In genomic region chr2:128409326-128410034, GRCh38 we compare ENCODE assay signal across 23 cellular contexts.
DNase-seq lines count a peak whose midpoint lies in the region; ATAC-seq, FAIRE-seq and TF ChIP-seq lines count a peak whose summit lies in the region.
"Had no signal": no experiment of that assay in that cellular context is flagged by ENCODE, and none has a peak within 500 bp of the region (broad histone marks: within the 10 kb centered on the region; RNA-seq: fewer than 3 reads in every experiment).

No MANE protein-coding gene starts in this region.

- H3K27me3 ChIP-seq in right atrium auricular region (no peaks in the 10 kb centered on the region), left ventricle myocardium inferior (ENCODE audit: low read depth) (no peaks in the 10 kb centered on the region), H1 (replicated peaks in 1 of 4; ENCODE audit: control insufficient read depth in 3 of 4, extremely low read depth in 1 of 4, insufficient read depth in 3 of 4, low read length in 3 of 4) (no peaks in the 10 kb centered on the region), neuronal stem cell (ENCODE audit: control insufficient read depth in 3 of 3, insufficient read depth in 3 of 3, low read depth in 1 of 3, low read length in 3 of 3) (no peaks in the 10 kb centered on the region)
- H3K27me3 ChIP-seq: ascending aorta, hepatocyte had no signal

- H4K91ac ChIP-seq in H1 (replicated peaks; ENCODE audit: insufficient read length, low read length) = no peak overlapping the region
- no peak overlapping the region for H4K91ac ChIP-seq in neuronal stem cell (ENCODE audit: low read depth, low read length, poor library complexity)

- FAIRE-seq in H1 (lab: Jason Lieb, UNC) = no peak
- FAIRE-seq: islet of Langerhans, TTC549 had no signal

- H3K9me3 ChIP-seq in right atrium auricular region (no peaks in the 10 kb centered on the region), left ventricle myocardium inferior (replicated peaks) (no peaks in the 10 kb centered on the region), H1 (ENCODE audit: insufficient read depth in 2 of 2, low read depth in 1 of 2, low read length in 1 of 2) (no peaks in the 10 kb centered on the region), neuronal stem cell (replicated peaks in 1 of 2; ENCODE audit: control insufficient read depth in 2 of 2, insufficient read depth in 1 of 2, low read depth in 1 of 2, low read length in 2 of 2) (no peaks in the 10 kb centered on the region)
- H3K9me3 ChIP-seq: ascending aorta, psoas muscle had no signal

- no peak overlapping the region for H3K4ac ChIP-seq in H1 (replicated peaks; ENCODE audit: insufficient read length, low read depth, low read length)
- no peak overlapping the region for H3K4ac ChIP-seq in neuronal stem cell (ENCODE audit: low read length)

- DNase-seq in right atrium auricular region (ENCODE audit: low spot score) (peak; percentile 42), left ventricle myocardium inferior (no peak), H1 (ENCODE audit: low read depth in 1 of 2, low spot score in 2 of 2) (peak in 1 of 2 experiments; percentile 20), neuronal stem cell (ENCODE audit: low spot score) (no peak), T-helper 1 cell (no peak), NCI-H510A treated with DMSO at 0.1 percent for 48 hours (lab: John Stamatoyannopoulos, UW) (no peak)
- no peak for DNase-seq in activated T-cell treated with anti-CD3 and anti-CD28 coated beads, Interleukin-2, amount 50 U/mL, for 1 hour
- DNase-seq: ACHN; activated CD4-positive, alpha-beta T cell treated with anti-CD3 and anti-CD28 coated beads, Interleukin-2, amount 10 ng/mL, durations not matched to agents 24 days and 14 days; activated naive CD4-positive, alpha-beta T cell treated with anti-CD3 and anti-CD28 coated beads, Interleukin-2, amount 50 U/mL, for 16 hours; activated T-cell treated with anti-CD3 and anti-CD28 coated beads for 4 hours; CD4-positive, CD25-positive, alpha-beta regulatory T cell; DMS153; KG1; NCI-H2029; stimulated activated CD8-positive, alpha-beta memory T cell treated with anti-CD3 and anti-CD28 coated beads, Interleukin-4, amount 100 ng/mL, for 48 hours; substantia nigra had no signal

- H3K27ac ChIP-seq in right atrium auricular region (no peak overlapping the region), left ventricle myocardium inferior (replicated peaks) (no peak overlapping the region), H1 (ENCODE audit: low read depth, low read length) (no peak overlapping the region), neuronal stem cell (replicated peaks; ENCODE audit: low read length) (no peak overlapping the region)
- H3K27ac ChIP-seq: ascending aorta, psoas muscle had no signal

- H2AFZ ChIP-seq in H1 (ENCODE audit: low read length) = no peak overlapping the region
- H2AFZ ChIP-seq in neuronal stem cell (ENCODE audit: low read length) = no peak overlapping the region
- H2AFZ ChIP-seq: hepatocyte had no signal

- 96% methylated on average over 9 of the region's 9 CpGs; no CpG with 5 or more reads in 1 of the 2 experiments for whole genome bisulfite sequencing in H1 (ENCODE audit: extremely low coverage in 1 of 2, insufficient coverage in 1 of 2, insufficient read length in 1 of 2, insufficient replicate concordance in 2 of 2, low coverage in 1 of 2, low lambda C conversion rate in 2 of 2, missing lambda C conversion rate in 1 of 2), 2 experiments
- WGBS in neuronal stem cell (ENCODE audit: extremely low coverage in 2 of 2, insufficient read length in 2 of 2, insufficient replicate concordance in 1 of 2), 2 donors = no CpG with 5 or more reads among the region's 9 CpGs

- H3K4me3 ChIP-seq in right atrium auricular region = no peak overlapping the region
- no peak overlapping the region for H3K4me3 ChIP-seq in left ventricle myocardium inferior
- H3K4me3 ChIP-seq in H1 (ENCODE audit: extremely low read depth in 1 of 4, insufficient read depth in 2 of 4, low read depth in 3 of 4, low read length in 4 of 4) = no peak overlapping the region
- no peak overlapping the region for H3K4me3 ChIP-seq in neuronal stem cell (ENCODE audit: low read length in 2 of 2)
- H3K4me3 ChIP-seq: ascending aorta, hepatocyte, psoas muscle had no signal

- H3K4me2 ChIP-seq in H1 (ENCODE audit: insufficient read depth in 1 of 2, low read depth in 2 of 2, low read length in 2 of 2) (no peak overlapping the region), neuronal stem cell (ENCODE audit: insufficient read depth, low read length, poor library complexity, severe bottlenecking) (no peak overlapping the region)
- H3K4me2 ChIP-seq: hepatocyte had no signal

- no peak for ATAC-seq in HG03521 (IDR thresholded peaks at IDR 0.05; ENCODE audit: unreplicated experiment)
- ATAC-seq: psoas muscle had no signal

- TF ChIP-seq RAD21 in H1 (IDR thresholded peaks at IDR 0.05 in 1 of 2, conservative IDR thresholded peaks at IDR 0.05 in 1 of 2; ENCODE audit: low read depth in 2 of 2, low read length in 2 of 2) = no peak

- no peak overlapping the region for H2BK20ac ChIP-seq in H1 (ENCODE audit: low read length)

- no peak overlapping the region for H3K9ac ChIP-seq in H1 (replicated peaks in 1 of 4; ENCODE audit: extremely low read depth in 1 of 4, low read depth in 3 of 4, low read length in 3 of 4)
- H3K9ac ChIP-seq in neuronal stem cell (ENCODE audit: low read depth, low read length, poor library complexity) = no peak overlapping the region

- H2BK120ac ChIP-seq in H1 (replicated peaks; ENCODE audit: low read depth, low read length) = no peak overlapping the region
- H2BK120ac ChIP-seq in neuronal stem cell (ENCODE audit: low read depth, low read length) = no peak overlapping the region

- H3K18ac ChIP-seq in H1 (ENCODE audit: extremely low read depth, low read length) (peak overlapping the region; percentile 7; the same call in 1 of the 2 replicates), neuronal stem cell (ENCODE audit: low read length) (peak overlapping the region; percentile 76)

- no peak for TF ChIP-seq EP300 in H1 (IDR thresholded peaks at IDR 0.05; ENCODE audit: borderline replicate concordance in 1 of 2, low read depth in 2 of 2, low read length in 2 of 2)

- no peak overlapping the region for H3K56ac ChIP-seq in H1 (replicated peaks; ENCODE audit: insufficient read length, low read depth, low read length)

- H4K8ac ChIP-seq in H1 (ENCODE audit: extremely low read depth, insufficient read depth, low read length) (no peak overlapping the region), neuronal stem cell (ENCODE audit: low read depth, low read length) (no peak overlapping the region)

- intact Hi-C loops in left ventricle myocardium inferior (cut with micrococcal nuclease) = no loop called here

- H3K23ac ChIP-seq in H1 (ENCODE audit: insufficient read length) = no peak overlapping the region
- no peak overlapping the region for H3K23ac ChIP-seq in neuronal stem cell (ENCODE audit: low read depth, low read length, poor library complexity)

- no peaks in the 10 kb centered on the region for H3K23me2 ChIP-seq in H1 (ENCODE audit: low read depth, low read length)

- H3K4me1 ChIP-seq in right atrium auricular region = no peaks in the 10 kb centered on the region
- H3K4me1 ChIP-seq in left ventricle myocardium inferior = no peaks in the 10 kb centered on the region
- H3K4me1 ChIP-seq in H1 (replicated peaks in 1 of 4; ENCODE audit: control insufficient read depth in 3 of 4, insufficient read depth in 4 of 4, low read length in 3 of 4) = peaks cover 0 to 22% (median 10%) of the 10 kb centered on the region in 4 experiments; a peak in 6 of 7 replicates
- peaks cover 10 to 25% of the 10 kb centered on the region in 2 donors for H3K4me1 ChIP-seq in neuronal stem cell (ENCODE audit: control insufficient read depth in 2 of 2, insufficient read depth in 1 of 2, low read depth in 1 of 2, low read length in 2 of 2)
- H3K4me1 ChIP-seq: ascending aorta, psoas muscle had no signal

- POLR2A ChIA-PET in H1 (lab: Charles Lee; ENCODE audit: partially characterized antibody) = no interaction called here

- no peaks in the 10 kb centered on the region for H3K79me2 ChIP-seq in H1 (ENCODE audit: control insufficient read depth in 1 of 2, insufficient read depth in 2 of 2, low read length in 2 of 2)
- H3K79me2 ChIP-seq: hepatocyte had no signal

- H3K79me1 ChIP-seq in H1 (ENCODE audit: low read depth, low read length) (no peaks in the 10 kb centered on the region), neuronal stem cell (ENCODE audit: low read depth, low read length) (no peaks in the 10 kb centered on the region)

- no peak overlapping the region for H4K5ac ChIP-seq in H1 (ENCODE audit: insufficient read length, low read depth, low read length)

- H3K14ac ChIP-seq in H1 (ENCODE audit: insufficient read length) = no peak overlapping the region
- no peak overlapping the region for H3K14ac ChIP-seq in neuronal stem cell (ENCODE audit: low read length)

- H2BK15ac ChIP-seq in H1 (ENCODE audit: low read length) (peak overlapping the region; percentile 61; the same call in 1 of the 2 replicates), neuronal stem cell (ENCODE audit: low read length) (no peak overlapping the region)

- H3K36me3 ChIP-seq in right atrium auricular region = no peaks in the 10 kb centered on the region
- H3K36me3 ChIP-seq in left ventricle myocardium inferior = no peaks in the 10 kb centered on the region
- no peaks in the 10 kb centered on the region for H3K36me3 ChIP-seq in H1 (ENCODE audit: control insufficient read depth in 2 of 4, insufficient read depth in 4 of 4, low read length in 3 of 4)
- H3K36me3 ChIP-seq in neuronal stem cell (replicated peaks in 1 of 2; ENCODE audit: control insufficient read depth in 2 of 2, insufficient read depth in 2 of 2, low read length in 2 of 2) = no peaks in the 10 kb centered on the region
- H3K36me3 ChIP-seq: ascending aorta had no signal

- H2BK5ac ChIP-seq in H1 (ENCODE audit: low read depth, low read length) (no peak overlapping the region; the same call in 1 of the 2 replicates), neuronal stem cell (ENCODE audit: low read length) (no peak overlapping the region)

- no peak overlapping the region for H2BK12ac ChIP-seq in H1 (ENCODE audit: low read depth, low read length)
- H2BK12ac ChIP-seq in neuronal stem cell (ENCODE audit: low read length) = no peak overlapping the region

- TF ChIP-seq CTCF in right atrium auricular region (IDR thresholded peaks at IDR 0.05) (no peak), left ventricle myocardium inferior (IDR thresholded peaks at IDR 0.05; ENCODE audit: borderline replicate concordance) (no peak), H1 (IDR thresholded peaks at IDR 0.05; ENCODE audit: control extremely low read depth in 1 of 3, insufficient read depth in 1 of 3, low read depth in 1 of 3, low read length in 3 of 3) (no peak)

- TF ChIP-seq POLR2A in H1 (IDR thresholded peaks at IDR 0.05; ENCODE audit: control extremely low read depth in 1 of 2, low read depth in 2 of 2, low read length in 2 of 2) = no peak

- 0 out of 2 replicates have a peak overlapping the region, but pooled peaks have one; percentile 1 for H2AK5ac ChIP-seq in H1 (ENCODE audit: low read depth, low read length)
- peak overlapping the region; percentile 12 for H2AK5ac ChIP-seq in neuronal stem cell (ENCODE audit: low read depth, low read length)

- no peaks in the 10 kb centered on the region for H4K20me1 ChIP-seq in H1 (replicated peaks in 1 of 2; ENCODE audit: control insufficient read depth in 1 of 2, insufficient read depth in 2 of 2, low read length in 2 of 2)

- CTCF ChIA-PET in H1 (lab: Charles Lee; ENCODE audit: partially characterized antibody) = no interaction called here

TF ChIP-seq in H1, 55 proteins besides CTCF, POLR2A, EP300 and RAD21 (continues in another document):
- TF ChIP-seq NANOG (IDR thresholded peaks at IDR 0.05; ENCODE audit: insufficient read depth, low read depth, low read length, poor library complexity, severe bottlenecking) = no peak
